ENCODE assay signal across 22 cellular contexts in the genomic region with DNA sequence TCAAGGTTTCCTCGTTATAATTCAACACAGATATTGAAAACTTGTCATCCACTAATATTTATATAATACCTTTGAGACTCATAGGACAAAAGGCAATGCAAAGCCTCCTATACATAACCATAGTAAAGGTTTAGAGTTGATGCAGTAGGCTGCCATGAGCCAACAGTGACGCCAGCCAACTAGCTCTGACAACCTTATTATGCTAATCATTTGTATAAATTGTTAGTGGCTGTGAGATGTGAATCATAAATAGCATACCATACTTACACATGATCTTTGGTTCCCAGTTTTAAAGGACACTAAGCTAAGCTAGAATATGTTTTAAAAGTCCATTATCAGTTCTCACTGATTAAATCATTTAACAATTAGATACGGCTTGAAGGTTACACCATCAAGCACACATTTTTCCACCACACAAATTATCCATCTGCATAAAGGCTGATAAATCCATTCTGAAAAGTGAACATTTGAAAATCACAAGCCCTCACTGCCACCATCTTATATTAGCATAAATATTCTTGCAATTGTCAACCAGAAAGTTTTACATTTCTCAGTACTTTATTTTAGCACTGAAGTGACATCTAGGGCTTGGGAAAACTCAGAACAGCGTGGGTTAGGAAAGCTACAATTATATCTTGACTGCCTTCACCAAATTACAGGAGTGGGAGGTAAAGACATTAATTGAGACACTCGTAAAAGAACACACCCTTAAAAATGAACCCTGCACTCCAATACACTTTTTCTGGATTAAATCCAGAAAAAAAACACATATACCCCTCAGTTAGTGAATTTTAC. TPM values are rescaled to one million over a fixed set of nuclear protein-coding genes. Genes with fewer than 3 reads are reported as not detected.
A peak's percentile ranks its signal among the peaks of the same experiment; 100 is the strongest.
DNase-seq lines count a peak whose midpoint lies in the region; ATAC-seq, FAIRE-seq and TF ChIP-seq lines count a peak whose summit lies in the region.
"Had no signal": no experiment of that assay in that cellular context is flagged by ENCODE, and none has a peak within 500 bp of the region (broad histone marks: within the 10 kb centered on the region; RNA-seq: fewer than 3 reads in every experiment).

No MANE protein-coding gene starts in this region.

- H3K36me3 Mint-ChIP-seq in activated naive CD4-positive, alpha-beta T cell treated with anti-CD3 and anti-CD28 coated beads, Interleukin-2, amount 50 U/mL, for 24 hours = no peaks in the 10 kb centered on the region
- H3K36me3 Mint-ChIP-seq in H9 (ENCODE audit: insufficient read depth in 1 of 3, low read depth in 3 of 3) = peaks cover 2 to 11% (median 2%) of the 10 kb centered on the region in 3 experiments; a peak in 4 of 7 replicates

- H3K79me2 ChIP-seq in OCI-LY3 (ENCODE audit: low read length) = peaks cover 63% of the 10 kb centered on the region
- H3K79me2 ChIP-seq in GM12878 (ENCODE audit: control insufficient read depth, insufficient read depth, low read length) = peaks cover 74% of the 10 kb centered on the region
- H3K79me2 ChIP-seq in H9 (ENCODE audit: insufficient read depth, low read length) = peaks cover 26% of the 10 kb centered on the region; the same call in 1 of the 2 replicates

- no peak overlapping the region for H3T11ph ChIP-seq in H9 (ENCODE audit: low read length)

- H3K36me3 ChIP-seq in OCI-LY3 (replicated peaks; ENCODE audit: low read depth, low read length) = no peaks in the 10 kb centered on the region
- no peaks in the 10 kb centered on the region for H3K36me3 ChIP-seq in GM12878 (ENCODE audit: control insufficient read depth in 2 of 2, insufficient read depth in 2 of 2, low read length in 1 of 2)
- H3K36me3 ChIP-seq in skeletal muscle satellite cell (ENCODE audit: insufficient read depth, low read length) = no peaks in the 10 kb centered on the region
- H3K36me3 ChIP-seq: neutrophil, thoracic aorta had no signal

- TF ChIP-seq POLR2A in GM12878 (IDR thresholded peaks at IDR 0.05; ENCODE audit: low read depth, low read length) (no peak), GM18505 (IDR thresholded peaks at IDR 0.05; ENCODE audit: borderline replicate concordance, extremely low read depth, insufficient read depth, insufficient read length) (no peak)

- H3K27me3 ChIP-seq in OCI-LY3 (ENCODE audit: low read depth, low read length) (no peaks in the 10 kb centered on the region), GM12878 (replicated peaks in 1 of 2; ENCODE audit: control insufficient read depth in 2 of 2, insufficient read depth in 2 of 2, low read length in 1 of 2) (no peaks in the 10 kb centered on the region), skeletal muscle satellite cell (ENCODE audit: control insufficient read depth, insufficient read depth, low read length) (no peaks in the 10 kb centered on the region), H9 (ENCODE audit: insufficient read depth, low read length) (no peaks in the 10 kb centered on the region)
- H3K27me3 ChIP-seq: neutrophil had no signal

- TF ChIP-seq CTCF in OCI-LY3 (IDR thresholded peaks at IDR 0.05; ENCODE audit: low read depth, low read length) (0 out of 2 replicates have a peak, but pooled peaks have one; percentile 12), GM12878 (IDR thresholded peaks at IDR 0.05 in 2 of 3, conservative IDR thresholded peaks at IDR 0.05 in 1 of 3; ENCODE audit: control insufficient read depth in 2 of 3, extremely low read depth in 1 of 3, insufficient read depth in 1 of 3, low read depth in 3 of 3, low read length in 3 of 3) (no peak), H9 (conservative IDR thresholded peaks at IDR 0.05) (no peak)

- H2BK5ac ChIP-seq in H9 (ENCODE audit: insufficient read length, low read length) = no peak overlapping the region

- CTCF ChIA-PET in GM12878 (lab: Yijun Ruan, JAX) = interaction anchor here (0.8 to 6.3 kb wide), 35 partner anchors 9 to 437 kb away, joined by 3 to 456 read pairs (median 8); partner anchors contain the start of gene STK17A

- no peak for DNase-seq in activated naive CD4-positive, alpha-beta T cell treated with Interleukin-2 at 50 U/mL for 16 hours
- DNase-seq in GM12878 (ENCODE audit: low read depth, low spot score) (no peak), H9 (no peak)
- DNase-seq in activated CD8-positive, alpha-beta memory T cell treated with anti-CD3 and anti-CD28 coated beads for 24 hours = no peak
- DNase-seq: activated CD4-positive, CD25-positive, alpha-beta regulatory T cell; CD4-positive, alpha-beta memory T cell; DMS79; Karpas-422; left colon; NCI-H1092; PC-3; retina had no signal

- no peak overlapping the region for H3K56ac ChIP-seq in H9 (ENCODE audit: insufficient read length, low read depth, low read length)

- no TSS peak for BruUV-seq in GM12878 (replicated peaks; lab: Mats Ljungman, UMichigan)

- ATAC-seq in GM12878 = no peak
- no peak for ATAC-seq in GM18505 (IDR thresholded peaks at IDR 0.05; ENCODE audit: unreplicated experiment)
- ATAC-seq: GM23338, left colon, PC-3 had no signal

- FAIRE-seq in GM12878 (lab: Jason Lieb, UNC) = no peak
- FAIRE-seq: HTR-8/SVneo had no signal

- in situ Hi-C loops in GM12878 (cut with MboI) = loop anchor here (10.0 kb wide), 1 partner anchor 114 kb away; the partner anchor contains the start of gene STK17A

- no peaks in the 10 kb centered on the region for H3K27me3 Mint-ChIP-seq in activated naive CD4-positive, alpha-beta T cell treated with anti-CD3 and anti-CD28 coated beads, Interleukin-2, amount 50 U/mL, for 24 hours
- H3K27me3 Mint-ChIP-seq in H9 (ENCODE audit: low read depth) = no peaks in the 10 kb centered on the region
- H3K27me3 Mint-ChIP-seq: CD4-positive, alpha-beta memory T cell had no signal

- no peak overlapping the region for H2AK5ac ChIP-seq in H9 (ENCODE audit: insufficient read length, low read length)

- no peak overlapping the region for H3K4me3 Mint-ChIP-seq in activated naive CD4-positive, alpha-beta T cell treated with anti-CD3 and anti-CD28 coated beads, Interleukin-2, amount 50 U/mL, for 24 hours
- H3K4me3 Mint-ChIP-seq in H9 = no peak overlapping the region
- H3K4me3 Mint-ChIP-seq: GM23338, mesothelial cell of epicardium had no signal

- H3K9ac ChIP-seq in OCI-LY3 (ENCODE audit: low read length) (no peak overlapping the region), GM12878 (ENCODE audit: control insufficient read depth, insufficient read depth, low read length) (no peak overlapping the region), skeletal muscle satellite cell (ENCODE audit: low read depth, low read length) (peak overlapping the region; percentile 51), H9 (ENCODE audit: extremely low read depth, insufficient read length, low read length) (no peak overlapping the region)

- no peak overlapping the region for H3K23ac ChIP-seq in H9 (ENCODE audit: insufficient read length, low read depth, low read length)

- intact Hi-C loops in GM12878 (cut with micrococcal nuclease; ENCODE audit: unreplicated experiment) = no loop called here

- POLR2A ChIA-PET in GM12878 (lab: Charles Lee) = interaction anchor here (0.6 to 4.9 kb wide), 8 partner anchors 19 to 765 kb away, joined by 3 to 62 read pairs (median 5); partner anchors contain the start of gene STK17A

- H3K14ac ChIP-seq in H9 (ENCODE audit: insufficient read depth, low read length) = no peak overlapping the region

- H3K4me2 ChIP-seq in OCI-LY3 (ENCODE audit: low read length) (no peak overlapping the region), GM12878 (ENCODE audit: control insufficient read depth, insufficient read depth) (no peak overlapping the region), skeletal muscle satellite cell (ENCODE audit: low read length) (no peak overlapping the region), H9 (ENCODE audit: insufficient read depth, insufficient read length, low read length) (no peak overlapping the region)
- H3K4me2 ChIP-seq: GM23338 had no signal

- H3K79me1 ChIP-seq in H9 (ENCODE audit: insufficient read depth, low read depth, low read length, poor library complexity, severe bottlenecking) = no peaks in the 10 kb centered on the region

- H4K20me1 ChIP-seq in OCI-LY3 (ENCODE audit: insufficient read depth, low read length) (peaks cover 62% of the 10 kb centered on the region), GM12878 (ENCODE audit: control insufficient read depth, insufficient read depth) (no peaks in the 10 kb centered on the region), H9 (ENCODE audit: control insufficient read depth, insufficient read depth, insufficient read length) (no peaks in the 10 kb centered on the region)

- WGBS in GM12878 (ENCODE audit: insufficient coverage, insufficient replicate concordance, low lambda C conversion rate, missing lambda C conversion rate) = 87% methylated on average over 5 of the region's 5 CpGs
- WGBS in H9 (ENCODE audit: extremely low coverage, insufficient read length, low lambda C conversion rate) = no CpG with 5 or more reads among the region's 5 CpGs

- TF ChIP-seq RAD21 in GM12878 (IDR thresholded peaks at IDR 0.05; ENCODE audit: insufficient read depth, low read depth, low read length) = 0 out of 2 replicates have a peak, but pooled peaks have one; percentile 3

- no peak overlapping the region for H3K18ac ChIP-seq in H9 (ENCODE audit: insufficient read length, low read depth, low read length)

- H3K4me1 Mint-ChIP-seq in activated naive CD4-positive, alpha-beta T cell treated with anti-CD3 and anti-CD28 coated beads, Interleukin-2, amount 50 U/mL, for 24 hours = peaks cover 40% of the 10 kb centered on the region
- H3K4me1 Mint-ChIP-seq in H9 = peaks cover 25 to 31% of the 10 kb centered on the region in 2 experiments
- H3K4me1 Mint-ChIP-seq: mesothelial cell of epicardium had no signal

- SMC1A ChIA-PET in GM12878 (lab: Charles Lee; ENCODE audit: uncharacterized antibody, unreplicated experiment) = interaction anchor here (0.6 to 6.8 kb wide), 35 partner anchors 10 to 763 kb away, joined by 3 to 307 read pairs (median 8); partner anchors contain the start of genes COA1 and STK17A

- H3K27ac ChIP-seq in OCI-LY3 (ENCODE audit: low read length) (no peak overlapping the region), GM12878 (ENCODE audit: control insufficient read depth, insufficient read depth) (0 out of 2 replicates have a peak overlapping the region, but pooled peaks have one; percentile 24), H9 (ENCODE audit: insufficient read length, low read depth, low read length) (no peak overlapping the region)
- H3K27ac ChIP-seq: epithelial cell of prostate, neutrophil, thoracic aorta had no signal

- H3K4me3 ChIP-seq in OCI-LY3 (ENCODE audit: low read length) (no peak overlapping the region), GM12878 (no peak overlapping the region), skeletal muscle satellite cell (ENCODE audit: low read length) (no peak overlapping the region)
- H3K4me3 ChIP-seq: GM23338, thoracic aorta had no signal

- no peaks in the 10 kb centered on the region for H3K23me2 ChIP-seq in H9 (ENCODE audit: insufficient read length, low read depth, low read length, poor library complexity, severe bottlenecking)

- H3K27ac Mint-ChIP-seq in activated naive CD4-positive, alpha-beta T cell treated with anti-CD3 and anti-CD28 coated beads, Interleukin-2, amount 50 U/mL, for 24 hours = peak overlapping the region; percentile 73
- 0 out of 7 replicates have a peak overlapping the region, but pooled peaks of 1 of the 3 experiments have one; percentile 29 for H3K27ac Mint-ChIP-seq in H9
- H3K27ac Mint-ChIP-seq: GM23338, mesothelial cell of epicardium had no signal

- H3K9me3 Mint-ChIP-seq in activated naive CD4-positive, alpha-beta T cell treated with anti-CD3 and anti-CD28 coated beads, Interleukin-2, amount 50 U/mL, for 24 hours = no peaks in the 10 kb centered on the region
- peaks cover 0 to 3% of the 10 kb centered on the region in 2 experiments; a peak in 2 of 5 replicates for H3K9me3 Mint-ChIP-seq in H9
- H3K9me3 Mint-ChIP-seq: CD4-positive, alpha-beta memory T cell had no signal

- no peak overlapping the region for H2BK20ac ChIP-seq in H9 (ENCODE audit: low read depth, low read length, poor library complexity, severe bottlenecking)

- H3K9me3 ChIP-seq in OCI-LY3 (ENCODE audit: insufficient read depth, low read length) = no peaks in the 10 kb centered on the region
- peaks cover 3% of the 10 kb centered on the region; the same call in 2 of the 3 replicates for H3K9me3 ChIP-seq in GM12878 (replicated peaks; ENCODE audit: control insufficient read depth, insufficient read depth, low read length)
- no peaks in the 10 kb centered on the region for H3K9me3 ChIP-seq in skeletal muscle satellite cell (replicated peaks; ENCODE audit: low read length)
- H3K9me3 ChIP-seq in H9 (ENCODE audit: control insufficient read depth, low read depth, low read length) = no peaks in the 10 kb centered on the region
- H3K9me3 ChIP-seq: neutrophil, thoracic aorta had no signal

- no peak for TF ChIP-seq EP300 in GM12878 (IDR thresholded peaks at IDR 0.05; ENCODE audit: borderline replicate concordance in 1 of 2, control insufficient read depth in 1 of 2, low read depth in 2 of 2, low read length in 2 of 2)

- H2AFZ ChIP-seq in OCI-LY3 (ENCODE audit: low read depth, low read length) = no peak overlapping the region
- no peak overlapping the region for H2AFZ ChIP-seq in GM12878 (ENCODE audit: control insufficient read depth, low read depth, low read length)
- H2AFZ ChIP-seq in H9 (ENCODE audit: low read length) = no peak overlapping the region
- H2AFZ ChIP-seq: GM23338 had no signal

- RAD21 ChIA-PET in GM12878 (lab: Charles Lee; ENCODE audit: unreplicated experiment) = interaction anchor here (0.7 to 6.8 kb wide), 33 partner anchors 9 to 757 kb away, joined by 3 to 516 read pairs (median 6); partner anchors contain the start of gene STK17A

- no peak overlapping the region for H3K4ac ChIP-seq in H9 (ENCODE audit: low read depth, low read length)

- no peak overlapping the region for H2BK15ac ChIP-seq in H9 (ENCODE audit: low read depth, low read length)

- H2BK12ac ChIP-seq in H9 (ENCODE audit: insufficient read length, low read depth, low read length) = no peak overlapping the region

- no peak overlapping the region for H4K91ac ChIP-seq in H9 (ENCODE audit: insufficient read length, low read depth, low read length)

- no peak overlapping the region for H4K5ac ChIP-seq in H9 (ENCODE audit: insufficient read length, low read depth, low read length)

- no peak overlapping the region for H2BK120ac ChIP-seq in H9 (ENCODE audit: low read depth, low read length, poor library complexity, severe bottlenecking)

- H3K4me1 ChIP-seq in OCI-LY3 (ENCODE audit: low read length) (peaks cover 15% of the 10 kb centered on the region; the same call in 1 of the 2 replicates), GM12878 (ENCODE audit: control insufficient read depth, insufficient read depth, low read length) (peaks cover 38% of the 10 kb centered on the region), skeletal muscle satellite cell (ENCODE audit: control insufficient read depth, insufficient read depth, low read length) (peaks cover 28% of the 10 kb centered on the region), H9 (ENCODE audit: insufficient read depth, low read length) (peaks cover 10% of the 10 kb centered on the region; the same call in 1 of the 2 replicates)

- no peak overlapping the region for H4K8ac ChIP-seq in H9 (replicated peaks; ENCODE audit: insufficient read length, low read depth, low read length)

RNA-seq across cellular contexts. Expression of gene COA1, which starts 30.7 kb away (rescaled TPM):
- total RNA-seq in GM12878 (2013; cell fraction: nucleolus; rRNA removed) = 530 and 536 TPM in 2 replicates
- 87.1 and 102 TPM in 2 replicates for total RNA-seq in GM12878 (2014; rRNA removed)
- 97.3 and 103 TPM in 2 replicates for total RNA-seq in GM12878 (2014; rRNA removed; fragmentation: Illumina TruSeq; extraction: Trizol)
- 83.1 and 84.9 TPM in 2 replicates for total RNA-seq in GM12878 (2021)
- polyA plus RNA-seq in GM12878 (2011; ENCODE audit: low read depth) = 75.1 TPM
- 109 and 117 TPM in 2 replicates for polyA plus RNA-seq in GM12878 (2011; rRNA removed)
- 98.4 and 113 TPM in 2 replicates for polyA plus RNA-seq in GM12878 (2011; cell fraction: cytosol; rRNA removed)
- polyA plus RNA-seq in GM12878 (2011; cell fraction: nucleus; rRNA removed) = 98.0 and 106 TPM in 2 replicates
- polyA plus RNA-seq in GM12878 (2012) = 80.5 and 85.8 TPM in 2 replicates
- polyA plus RNA-seq in GM12878 (2014; fragmentation: Illumina TruSeq; extraction: Trizol) = 122 and 171 TPM in 2 replicates
- polyA plus RNA-seq in GM12878 (2014; fragmentation: Nextera tagmentation; extraction: Ambion mirVana) = 100 to 1,000 TPM; 218 to 258 TPM
- polyA plus RNA-seq in GM12878 (2014; rRNA removed) = 105 and 126 TPM in 2 replicates
- 100 to 1,000 TPM; 104 to 106 TPM for polyA plus RNA-seq in GM12878 (2016; fragmentation: Nextera tagmentation; extraction: Ambion mirVana)
- 141 and 202 TPM in 2 replicates for polyA minus RNA-seq in GM12878 (2011; rRNA and poly(A)+ RNA removed)
- polyA minus RNA-seq in GM12878 (2011; cell fraction: cytosol; rRNA and poly(A)+ RNA removed) = 22.2 and 26.7 TPM in 2 replicates
- 105 and 157 TPM in 2 replicates for polyA minus RNA-seq in GM12878 (2011; cell fraction: nucleus; rRNA and poly(A)+ RNA removed)
- total RNA-seq in skeletal muscle satellite cell (2012; rRNA removed) = 36.0 and 74.7 TPM in 2 replicates
- total RNA-seq in H9 (2021) = 132 and 138 TPM in 2 replicates

RNA-seq across cellular contexts. Expression of gene BLVRA, which starts 59.8 kb away (rescaled TPM):
- total RNA-seq in GM12878 (2013; cell fraction: nucleolus; rRNA removed) = 15.2 and 15.9 TPM in 2 replicates
- 61.7 and 63.3 TPM in 2 replicates for total RNA-seq in GM12878 (2014; rRNA removed)
- total RNA-seq in GM12878 (2014; rRNA removed; fragmentation: Illumina TruSeq; extraction: Trizol) = 66.5 and 67.9 TPM in 2 replicates
- total RNA-seq in GM12878 (2021) = 66.9 and 73.7 TPM in 2 replicates
- 43.7 TPM for polyA plus RNA-seq in GM12878 (2011; ENCODE audit: low read depth)
- polyA plus RNA-seq in GM12878 (2011; rRNA removed) = 118 and 120 TPM in 2 replicates
- 96.3 and 97.6 TPM in 2 replicates for polyA plus RNA-seq in GM12878 (2011; cell fraction: cytosol; rRNA removed)
- 50.2 and 66.6 TPM in 2 replicates for polyA plus RNA-seq in GM12878 (2011; cell fraction: nucleus; rRNA removed)
- polyA plus RNA-seq in GM12878 (2012) = 53.4 and 58.5 TPM in 2 replicates
- polyA plus RNA-seq in GM12878 (2014; fragmentation: Illumina TruSeq; extraction: Trizol) = 87.1 and 92.1 TPM in 2 replicates
- polyA plus RNA-seq in GM12878 (2014; fragmentation: Nextera tagmentation; extraction: Ambion mirVana) = 100 to 1,000 TPM; 187 to 198 TPM
- 81.2 and 91.4 TPM in 2 replicates for polyA plus RNA-seq in GM12878 (2014; rRNA removed)
- polyA plus RNA-seq in GM12878 (2016; fragmentation: Nextera tagmentation; extraction: Ambion mirVana) = 100 to 1,000 TPM; 113 TPM
- polyA minus RNA-seq in GM12878 (2011; rRNA and poly(A)+ RNA removed) = 46.7 and 73.4 TPM in 2 replicates
- polyA minus RNA-seq in GM12878 (2011; cell fraction: cytosol; rRNA and poly(A)+ RNA removed) = 17.5 and 29.0 TPM in 2 replicates
- 10.9 and 14.8 TPM in 2 replicates for polyA minus RNA-seq in GM12878 (2011; cell fraction: nucleus; rRNA and poly(A)+ RNA removed)
- 19.2 and 22.6 TPM in 2 replicates for total RNA-seq in skeletal muscle satellite cell (2012; rRNA removed)
- total RNA-seq in H9 (2021) = 37.6 and 40.7 TPM in 2 replicates
